Comparison of ENCODE assay signal across 9 cellular contexts in the genomic region with DNA sequence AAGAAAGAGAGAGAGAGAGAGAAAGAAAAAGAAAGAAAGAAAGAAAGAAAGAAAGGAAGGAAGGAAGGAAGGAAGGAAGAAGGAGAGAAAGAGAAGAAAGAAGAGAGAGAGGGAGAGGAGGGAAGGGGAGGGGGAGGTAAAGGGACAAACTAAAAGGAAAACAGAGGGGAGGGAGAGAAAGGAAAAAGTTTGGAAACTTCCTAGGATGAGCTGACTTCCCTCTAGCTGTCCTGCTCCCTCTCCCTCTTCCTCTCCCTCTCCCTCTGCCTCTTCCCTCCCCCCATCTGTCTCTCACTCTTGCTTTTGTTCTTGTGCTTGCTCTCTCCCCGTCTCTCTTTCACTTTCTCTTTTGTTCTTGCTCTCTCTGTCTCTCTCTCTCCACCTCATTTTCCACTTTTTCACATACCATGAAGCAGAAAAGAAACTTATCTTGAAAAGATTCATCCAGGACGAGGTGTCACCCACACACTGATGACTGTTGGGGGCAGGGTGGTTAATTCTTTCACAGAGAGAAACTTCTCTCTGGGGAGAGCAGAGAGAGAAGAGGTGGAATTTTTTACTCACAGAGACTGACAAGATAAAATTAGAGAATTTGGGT. TPM values are rescaled to one million over a fixed set of nuclear protein-coding genes. Genes with fewer than 3 reads are reported as not detected.
DNase-seq lines count a peak whose midpoint lies in the region; FAIRE-seq and TF ChIP-seq lines count a peak whose summit lies in the region.
"Had no signal": no experiment of that assay in that cellular context is flagged by ENCODE, and none has a peak within 500 bp of the region (broad histone marks: within the 10 kb centered on the region; RNA-seq: fewer than 3 reads in every experiment).

No MANE protein-coding gene starts in this region.

- FAIRE-seq in kidney (lab: Jason Lieb, UNC), result no peak
- FAIRE-seq: endothelial cell of umbilical vein had no signal

- H3K9ac ChIP-seq in Karpas-422 (ENCODE audit: low read length), result peak overlapping the region; percentile 24; the same call in 1 of the 2 replicates
- H3K9ac ChIP-seq in kidney (ENCODE audit: low read length in 2 of 2), result no peak overlapping the region

- H3K36me3 Mint-ChIP-seq in activated naive CD4-positive, alpha-beta T cell treated with anti-CD3 and anti-CD28 coated beads, Interleukin-2, amount 10 ng/mL, durations not matched to agents 7 days and 5 days, result peaks cover 3% of the 10 kb centered on the region

- intact Hi-C loops in kidney (cut with DNase I), result no loop called here

- TF ChIP-seq CTCF in kidney (IDR thresholded peaks at IDR 0.05; ENCODE audit: borderline replicate concordance, extremely low read depth, insufficient read depth), result no peak

- H3K9me3 Mint-ChIP-seq in activated naive CD4-positive, alpha-beta T cell treated with anti-CD3 and anti-CD28 coated beads, Interleukin-2, amount 10 ng/mL, durations not matched to agents 7 days and 5 days, result no peaks in the 10 kb centered on the region

- CTCF ChIA-PET in activated naive CD4-positive, alpha-beta T cell treated with anti-CD3 and anti-CD28 coated beads, Interleukin-2, amount 10 ng/mL, durations not matched to agents 7 days and 5 days (lab: Charles Lee), result interaction anchor here (1.1 to 1.6 kb wide), 4 partner anchors 9 to 17 kb away, joined by 3 to 8 read pairs (median 4); no protein-coding TSS in a partner anchor

- DNase-seq in activated CD4-positive, alpha-beta T cell treated with anti-CD3 and anti-CD28 coated beads for 1 hour, result peak; percentile 46
- DNase-seq in activated CD4-positive, alpha-beta T cell treated with anti-CD3 and anti-CD28 coated beads, Interleukin-2, amount 50 U/mL, for 1 hour, result no peak
- DNase-seq in Karpas-422 (no peak), kidney (no peak), hippocampal formation (lab: John Stamatoyannopoulos, UW) (no peak), mucosa of gallbladder (ENCODE audit: low spot score) (no peak)
- DNase-seq in activated naive CD4-positive, alpha-beta T cell treated with anti-CD3 and anti-CD28 coated beads, Interleukin-2, amount 10 ng/mL, durations not matched to agents 7 days and 5 days, result peak; percentile 62
- DNase-seq in stimulated activated CD4-positive, alpha-beta T cell treated with anti-CD3 and anti-CD28 coated beads, TNF-alpha, amount 100 ng/mL, for 4 hours (ENCODE audit: low read depth in 3 of 3), result peak in 2 of 3 experiments; percentile 67 to 68

- H3K4me3 ChIP-seq in Karpas-422 (ENCODE audit: low read length) (no peak overlapping the region; the same call in 1 of the 2 replicates), kidney (ENCODE audit: low read length in 2 of 2) (peak overlapping the region; percentile 11 to 50)

- H3K4me3 Mint-ChIP-seq in activated naive CD4-positive, alpha-beta T cell treated with anti-CD3 and anti-CD28 coated beads, Interleukin-2, amount 10 ng/mL, durations not matched to agents 7 days and 5 days, result peak overlapping the region; percentile 35

- H2AFZ ChIP-seq in Karpas-422 (ENCODE audit: low read length), result no peak overlapping the region; the same call in 1 of the 2 replicates

- H3K27me3 Mint-ChIP-seq in activated naive CD4-positive, alpha-beta T cell treated with anti-CD3 and anti-CD28 coated beads, Interleukin-2, amount 10 ng/mL, durations not matched to agents 7 days and 5 days, result peaks cover 4% of the 10 kb centered on the region

- peak overlapping the region; percentile 32 for H3K4me2 ChIP-seq in Karpas-422 (ENCODE audit: low read depth, low read length, poor library complexity, severe bottlenecking)

- H3K4me1 ChIP-seq in Karpas-422 (ENCODE audit: low read length) (no peaks in the 10 kb centered on the region; the same call in 1 of the 2 replicates), kidney (ENCODE audit: control insufficient read depth in 1 of 2, insufficient read depth in 1 of 2, low read depth in 1 of 2, low read length in 2 of 2) (peaks cover 0 to 2% of the 10 kb centered on the region in 2 donors)

- H3K9me3 ChIP-seq in Karpas-422 (ENCODE audit: low read length) (no peaks in the 10 kb centered on the region), kidney (ENCODE audit: control insufficient read depth in 1 of 2, low read length in 2 of 2) (no peaks in the 10 kb centered on the region)

- peaks cover 45% of the 10 kb centered on the region for H3K4me1 Mint-ChIP-seq in activated naive CD4-positive, alpha-beta T cell treated with anti-CD3 and anti-CD28 coated beads, Interleukin-2, amount 10 ng/mL, durations not matched to agents 7 days and 5 days

- H3K27ac Mint-ChIP-seq in activated naive CD4-positive, alpha-beta T cell treated with anti-CD3 and anti-CD28 coated beads, Interleukin-2, amount 10 ng/mL, durations not matched to agents 7 days and 5 days, result peak overlapping the region; percentile 82

- no peaks in the 10 kb centered on the region for H3K79me2 ChIP-seq in Karpas-422 (ENCODE audit: low read length)

- no peaks in the 10 kb centered on the region for H4K20me1 ChIP-seq in Karpas-422 (ENCODE audit: insufficient read depth, low read depth, low read length)

- H3K36me3 ChIP-seq in Karpas-422 (ENCODE audit: insufficient read depth, low read length) (no peaks in the 10 kb centered on the region), kidney (ENCODE audit: control insufficient read depth in 1 of 2, insufficient read depth in 2 of 2, low read length in 2 of 2) (no peaks in the 10 kb centered on the region)

- H3K27me3 ChIP-seq in Karpas-422 (ENCODE audit: low read length), result no peaks in the 10 kb centered on the region

- H3K9me2 ChIP-seq in Karpas-422 (replicated peaks; ENCODE audit: insufficient read depth, low read length), result no peaks in the 10 kb centered on the region

- H3K27ac ChIP-seq in Karpas-422 (ENCODE audit: low read length), result no peak overlapping the region
- H3K27ac ChIP-seq in kidney (ENCODE audit: low read depth in 2 of 2, low read length in 2 of 2), result no peak overlapping the region

RNA-seq across cellular contexts. Expression of gene DUSP22, which starts 56.4 kb away (rescaled TPM):
- total RNA-seq in Karpas-422 (2014; rRNA removed; shearing (Covaris generic); ENCODE audit: low replicate concordance), result 13.2 and 15.7 TPM in 2 replicates
- total RNA-seq in kidney (60.7 TPM), mucosa of gallbladder (36.4 TPM)
- 24.0 TPM for polyA plus RNA-seq in kidney (ENCODE audit: insufficient read depth, low read depth, low replicate concordance)

Comparison
In these comparisons a context has a peak if more than half of its experiments do, and no peak if none do; other contexts are left out.
1. DNase-seq: peak in activated CD4-positive, alpha-beta T cell treated with anti-CD3 and anti-CD28 coated beads for 1 hour (single experiment), activated naive CD4-positive, alpha-beta T cell treated with anti-CD3 and anti-CD28 coated beads, Interleukin-2, amount 10 ng/mL, durations not matched to agents 7 days and 5 days (single experiment) and stimulated activated CD4-positive, alpha-beta T cell treated with anti-CD3 and anti-CD28 coated beads, TNF-alpha, amount 100 ng/mL, for 4 hours (2 of 3); none in activated CD4-positive, alpha-beta T cell treated with anti-CD3 and anti-CD28 coated beads, Interleukin-2, amount 50 U/mL, for 1 hour (single experiment), Karpas-422 (single experiment), kidney (single experiment), hippocampal formation (0 of 2) and mucosa of gallbladder (single experiment).